10 cellular contexts compared by ENCODE assay signal in the genomic region with DNA sequence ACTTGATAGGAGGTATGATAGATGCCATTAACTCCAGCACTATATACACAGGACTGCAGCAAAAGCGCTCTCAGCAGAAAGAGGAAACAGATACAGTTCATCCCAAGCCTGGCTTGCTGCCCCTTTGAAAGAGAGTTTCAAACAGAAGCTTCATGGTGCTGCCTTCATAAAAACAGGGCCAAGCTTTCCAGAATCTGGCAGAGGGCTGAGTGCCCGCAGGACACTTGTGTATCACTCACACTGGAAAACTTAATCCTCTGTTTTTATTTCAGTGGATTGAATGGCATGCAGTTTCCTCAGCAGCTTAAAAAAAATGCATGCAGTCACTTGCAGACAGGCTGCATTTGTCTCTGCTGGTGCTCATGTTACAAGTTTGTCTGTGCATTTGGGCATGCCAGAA. TPM values are rescaled to one million over a fixed set of nuclear protein-coding genes. Genes with fewer than 3 reads are reported as not detected.
DNase-seq lines count a peak whose midpoint lies in the region; ATAC-seq and TF ChIP-seq lines count a peak whose summit lies in the region.
"Had no signal": no experiment of that assay in that cellular context is flagged by ENCODE, and none has a peak within 500 bp of the region (broad histone marks: within the 10 kb centered on the region; RNA-seq: fewer than 3 reads in every experiment).

No MANE protein-coding gene starts in this region.

- DNase-seq in CD8-positive, alpha-beta T cell: no peak
- DNase-seq in RPMI7951 (ENCODE audit: low read depth) (peak; percentile 95), fibroblast of mammary gland (ENCODE audit: low read depth) (peak; percentile 86), pons (ENCODE audit: low spot score) (peak; percentile 35), Caco-2 (no peak), HT-29 (ENCODE audit: low spot score) (no peak)
- no peak for DNase-seq in activated naive CD8-positive, alpha-beta T cell treated with anti-CD3 and anti-CD28 coated beads, Interleukin-2, amount 50 U/mL, for 24 hours
- no peak for DNase-seq in activated CD8-positive, alpha-beta T cell treated with anti-CD3 and anti-CD28 coated beads for 36 hours
- DNase-seq: NCI-H526 treated with DMSO at 0.1 percent for 48 hours had no signal

- BruUV-seq in Caco-2 (replicated peaks; lab: Mats Ljungman, UMichigan): no TSS peak

- H3K27ac ChIP-seq in CD8-positive, alpha-beta T cell (ENCODE audit: low read depth, low read length): no peak overlapping the region

- H3K9me3 Mint-ChIP-seq in CD8-positive, alpha-beta T cell: no peaks in the 10 kb centered on the region
- peaks cover 8% of the 10 kb centered on the region for H3K9me3 Mint-ChIP-seq in Caco-2 (ENCODE audit: unreplicated experiment)
- no peaks in the 10 kb centered on the region for H3K9me3 Mint-ChIP-seq in activated naive CD8-positive, alpha-beta T cell treated with anti-CD3 and anti-CD28 coated beads, Interleukin-2, amount 50 U/mL, for 24 hours
- no peaks in the 10 kb centered on the region for H3K9me3 Mint-ChIP-seq in activated CD8-positive, alpha-beta T cell treated with anti-CD3 and anti-CD28 coated beads for 36 hours

- peak overlapping the region; percentile 52 for H3K27ac Mint-ChIP-seq in CD8-positive, alpha-beta T cell
- H3K27ac Mint-ChIP-seq in Caco-2 (ENCODE audit: unreplicated experiment): no peak overlapping the region
- H3K27ac Mint-ChIP-seq in activated naive CD8-positive, alpha-beta T cell treated with anti-CD3 and anti-CD28 coated beads, Interleukin-2, amount 50 U/mL, for 24 hours: no peak overlapping the region
- no peak overlapping the region for H3K27ac Mint-ChIP-seq in activated CD8-positive, alpha-beta T cell treated with anti-CD3 and anti-CD28 coated beads for 36 hours

- no peak for ATAC-seq in CD8-positive, alpha-beta T cell
- ATAC-seq in activated naive CD8-positive, alpha-beta T cell treated with anti-CD3 and anti-CD28 coated beads, Interleukin-2, amount 50 U/mL, for 24 hours: no peak
- no peak for ATAC-seq in activated CD8-positive, alpha-beta T cell treated with anti-CD3 and anti-CD28 coated beads for 36 hours
- ATAC-seq: activated CD4-positive, CD25-positive, alpha-beta regulatory T cell treated with anti-CD3 and anti-CD28 coated beads, Interleukin-2, amount 50 U/mL, for 24 hours had no signal

- peaks cover 15% of the 10 kb centered on the region for H3K4me1 ChIP-seq in CD8-positive, alpha-beta T cell (ENCODE audit: insufficient read depth, low read length)
- H3K4me1 ChIP-seq in Caco-2: no peaks in the 10 kb centered on the region

- H3K4me3 ChIP-seq in CD8-positive, alpha-beta T cell (ENCODE audit: low read depth, low read length): no peak overlapping the region
- H3K4me3 ChIP-seq in fibroblast of mammary gland (ENCODE audit: control insufficient read depth, low read depth, low read length) (no peak overlapping the region), Caco-2 (ENCODE audit: low read depth, low read length) (no peak overlapping the region)

- no peaks in the 10 kb centered on the region for H3K9me3 ChIP-seq in CD8-positive, alpha-beta T cell (ENCODE audit: low read length)
- H3K9me3 ChIP-seq in Caco-2: no peaks in the 10 kb centered on the region

- CTCF ChIA-PET in CD8-positive, alpha-beta T cell (lab: Charles Lee): no interaction called here
- CTCF ChIA-PET in Caco-2 (lab: Charles Lee): no interaction called here
- CTCF ChIA-PET in activated CD8-positive, alpha-beta T cell treated with anti-CD3 and anti-CD28 coated beads for 36 hours (lab: Charles Lee): interaction anchor here (1.0 kb wide), 1 partner anchor 49 kb away, joined by 3 read pairs; no protein-coding TSS in a partner anchor

- no peaks in the 10 kb centered on the region for H3K36me3 Mint-ChIP-seq in CD8-positive, alpha-beta T cell
- no peaks in the 10 kb centered on the region for H3K36me3 Mint-ChIP-seq in Caco-2 (ENCODE audit: insufficient read depth, unreplicated experiment)
- no peaks in the 10 kb centered on the region for H3K36me3 Mint-ChIP-seq in activated naive CD8-positive, alpha-beta T cell treated with anti-CD3 and anti-CD28 coated beads, Interleukin-2, amount 50 U/mL, for 24 hours (ENCODE audit: low read depth)
- H3K36me3 Mint-ChIP-seq in activated CD8-positive, alpha-beta T cell treated with anti-CD3 and anti-CD28 coated beads for 36 hours (ENCODE audit: low read depth): no peaks in the 10 kb centered on the region

- TF ChIP-seq CTCF in CD8-positive, alpha-beta T cell (IDR thresholded peaks at IDR 0.05): no peak
- no peak for TF ChIP-seq CTCF in fibroblast of mammary gland (conservative IDR thresholded peaks at IDR 0.05; ENCODE audit: control insufficient read depth, insufficient read depth, low read depth, low read length)
- TF ChIP-seq CTCF in Caco-2 (IDR thresholded peaks at IDR 0.05; ENCODE audit: insufficient read depth in 1 of 2, low read depth in 1 of 2, low read length in 1 of 2, severe bottlenecking in 1 of 2, unreplicated experiment in 1 of 2): no peak
- TF ChIP-seq CTCF in activated CD8-positive, alpha-beta T cell treated with anti-CD3 and anti-CD28 coated beads for 36 hours (IDR thresholded peaks at IDR 0.05): no peak

- H3K27me3 Mint-ChIP-seq in CD8-positive, alpha-beta T cell (ENCODE audit: low read depth): no peaks in the 10 kb centered on the region
- peaks cover 11% of the 10 kb centered on the region for H3K27me3 Mint-ChIP-seq in Caco-2 (ENCODE audit: insufficient read depth, unreplicated experiment)
- peaks cover 7% of the 10 kb centered on the region for H3K27me3 Mint-ChIP-seq in activated naive CD8-positive, alpha-beta T cell treated with anti-CD3 and anti-CD28 coated beads, Interleukin-2, amount 50 U/mL, for 24 hours
- H3K27me3 Mint-ChIP-seq in activated CD8-positive, alpha-beta T cell treated with anti-CD3 and anti-CD28 coated beads for 36 hours: no peaks in the 10 kb centered on the region

- POLR2A ChIA-PET in CD8-positive, alpha-beta T cell (lab: Charles Lee): no interaction called here
- POLR2A ChIA-PET in Caco-2 (lab: Charles Lee): no interaction called here
- POLR2A ChIA-PET in activated CD8-positive, alpha-beta T cell treated with anti-CD3 and anti-CD28 coated beads for 36 hours (lab: Charles Lee): no interaction called here

- intact Hi-C loops in CD8-positive, alpha-beta T cell (cut with DNase I, micrococcal nuclease): loop anchor here in 1 of 2 experiments (5.0 kb wide), 1 partner anchor 35 kb away; no protein-coding TSS in a partner anchor
- intact Hi-C loops in Caco-2 (cut with micrococcal nuclease; ENCODE audit: unreplicated experiment): no loop called here
- intact Hi-C loops in activated CD8-positive, alpha-beta T cell treated with anti-CD3 and anti-CD28 coated beads for 36 hours (cut with micrococcal nuclease): no loop called here

- no peaks in the 10 kb centered on the region for H3K27me3 ChIP-seq in CD8-positive, alpha-beta T cell (ENCODE audit: insufficient read depth, low read length)
- no peaks in the 10 kb centered on the region for H3K27me3 ChIP-seq in Caco-2 (replicated peaks; ENCODE audit: control insufficient read depth, insufficient read depth, low read length)

- H3K4me3 Mint-ChIP-seq in CD8-positive, alpha-beta T cell: no peak overlapping the region
- no peak overlapping the region for H3K4me3 Mint-ChIP-seq in Caco-2 (ENCODE audit: unreplicated experiment)
- H3K4me3 Mint-ChIP-seq in activated naive CD8-positive, alpha-beta T cell treated with anti-CD3 and anti-CD28 coated beads, Interleukin-2, amount 50 U/mL, for 24 hours: no peak overlapping the region
- H3K4me3 Mint-ChIP-seq in activated CD8-positive, alpha-beta T cell treated with anti-CD3 and anti-CD28 coated beads for 36 hours: no peak overlapping the region

- no peaks in the 10 kb centered on the region for H3K36me3 ChIP-seq in CD8-positive, alpha-beta T cell (ENCODE audit: insufficient read depth, low read length)
- H3K36me3 ChIP-seq in Caco-2 (ENCODE audit: control insufficient read depth, insufficient read depth, low read length): no peaks in the 10 kb centered on the region

- peaks cover 40% of the 10 kb centered on the region for H3K4me1 Mint-ChIP-seq in CD8-positive, alpha-beta T cell (ENCODE audit: low read depth)
- no peaks in the 10 kb centered on the region for H3K4me1 Mint-ChIP-seq in Caco-2 (ENCODE audit: low read depth, unreplicated experiment)
- H3K4me1 Mint-ChIP-seq in activated naive CD8-positive, alpha-beta T cell treated with anti-CD3 and anti-CD28 coated beads, Interleukin-2, amount 50 U/mL, for 24 hours: peaks cover 19% of the 10 kb centered on the region
- H3K4me1 Mint-ChIP-seq in activated CD8-positive, alpha-beta T cell treated with anti-CD3 and anti-CD28 coated beads for 36 hours (ENCODE audit: low read depth): peaks cover 30% of the 10 kb centered on the region

RNA-seq across cellular contexts. Expression of a gene that starts 40.4 kb away (rescaled TPM):
- not detected for total RNA-seq in CD8-positive, alpha-beta T cell
- 13.2 and 18.9 TPM in 2 replicates for total RNA-seq in RPMI7951 (2014; rRNA removed; shearing (Covaris generic))
- not detected in 2 replicates for total RNA-seq in Caco-2 (2022)
- total RNA-seq in activated CD8-positive, alpha-beta T cell treated with anti-CD3 and anti-CD28 coated beads for 36 hours: under 1 TPM in 1 of 2 experiments, not detected in 1; 0.43 TPM
- total RNA-seq in HT-29 (2014; rRNA removed; shearing (Covaris generic)): not detected in 2 replicates

Comparison
In these comparisons a context has a peak if more than half of its experiments do, and no peak if none do; other contexts are left out.
1. DNase-seq: peak in RPMI7951 (single experiment), fibroblast of mammary gland (single experiment) and pons (single experiment); none in CD8-positive, alpha-beta T cell (0 of 7), Caco-2 (0 of 2), activated naive CD8-positive, alpha-beta T cell treated with anti-CD3 and anti-CD28 coated beads, Interleukin-2, amount 50 U/mL, for 24 hours (single experiment), activated CD8-positive, alpha-beta T cell treated with anti-CD3 and anti-CD28 coated beads for 36 hours (single experiment) and HT-29 (single experiment).